ENCODE assay signal across 11 cellular contexts in genomic region chr10:3807221-3807927, GRCh38. TPM values are rescaled to one million over a fixed set of nuclear protein-coding genes. Genes with fewer than 3 reads are reported as not detected.
DNase-seq lines count a peak whose midpoint lies in the region; ATAC-seq and TF ChIP-seq lines count a peak whose summit lies in the region.
"Had no signal": no experiment of that assay in that cellular context is flagged by ENCODE, and none has a peak within 500 bp of the region (broad histone marks: within the 10 kb centered on the region; RNA-seq: fewer than 3 reads in every experiment).

No MANE protein-coding gene starts in this region.

- H3K4me1 ChIP-seq in Peyer's patch (peaks cover 2 to 68% (median 34%) of the 10 kb centered on the region in 4 donors), esophagus muscularis mucosa (peaks cover 68 to 83% (median 74%) of the 10 kb centered on the region in 4 donors)

- intact Hi-C loops in activated CD4-positive, alpha-beta T cell treated with anti-CD3 and anti-CD28 coated beads for 36 hours (cut with DNase I, micrococcal nuclease), result no loop called here
- intact Hi-C loops in esophagus muscularis mucosa (cut with DNase I), result no loop called here

- no peaks in the 10 kb centered on the region for H3K9me3 Mint-ChIP-seq in activated CD4-positive, alpha-beta T cell treated with anti-CD3 and anti-CD28 coated beads for 36 hours (ENCODE audit: low read depth)

- POLR2A ChIA-PET in activated CD4-positive, alpha-beta T cell treated with anti-CD3 and anti-CD28 coated beads for 36 hours (lab: Charles Lee), result interaction anchor here (0.9 to 8.5 kb wide), 3 partner anchors 22 to 44 kb away, joined by 3 to 165 read pairs (median 12); partner anchors contain the start of gene KLF6

- DNase-seq in activated CD4-positive, alpha-beta T cell treated with anti-CD3 and anti-CD28 coated beads for 36 hours, result no peak
- no peak for DNase-seq in activated CD4-positive, alpha-beta T cell treated with anti-CD3 and anti-CD28 coated beads for 48 hours
- no peak for DNase-seq in Peyer's patch
- peak; percentile 91 for DNase-seq in esophagus muscularis mucosa (ENCODE audit: extremely low spot score)
- no peak for DNase-seq in central memory CD4-positive, alpha-beta T cell
- DNase-seq in AG08396 (ENCODE audit: low spot score), result no peak
- DNase-seq: activated naive CD4-positive, alpha-beta T cell treated with anti-CD3 and anti-CD28 coated beads, Interleukin-2, amount 50 U/mL, for 16 hours; NCI-H1694; stimulated activated CD8-positive, alpha-beta memory T cell treated with anti-CD3 and anti-CD28 coated beads, Interleukin-4, amount 100 ng/mL, for 48 hours had no signal

- no peaks in the 10 kb centered on the region for H3K36me3 Mint-ChIP-seq in activated CD4-positive, alpha-beta T cell treated with anti-CD3 and anti-CD28 coated beads for 36 hours (ENCODE audit: low read depth)

- no peaks in the 10 kb centered on the region for H3K27me3 ChIP-seq in Peyer's patch
- H3K27me3 ChIP-seq in esophagus muscularis mucosa, result no peaks in the 10 kb centered on the region

- no peaks in the 10 kb centered on the region for H3K27me3 Mint-ChIP-seq in activated CD4-positive, alpha-beta T cell treated with anti-CD3 and anti-CD28 coated beads for 36 hours

- H3K27ac Mint-ChIP-seq in activated CD4-positive, alpha-beta T cell treated with anti-CD3 and anti-CD28 coated beads for 36 hours, result no peak overlapping the region

- no peak for TF ChIP-seq EP300 in esophagus muscularis mucosa (IDR thresholded peaks at IDR 0.05)

- H3K27ac ChIP-seq in Peyer's patch (peak overlapping the region; percentile 77 to 98 (median 87)), esophagus muscularis mucosa (replicated peaks in 1 of 4) (peak overlapping the region; percentile 78 to 83 (median 79)), skin epidermis (peak overlapping the region in 20 of 21 experiments; percentile 6 to 96 (median 90))

- H3K9me3 ChIP-seq in Peyer's patch (no peaks in the 10 kb centered on the region), esophagus muscularis mucosa (no peaks in the 10 kb centered on the region)

- H3K4me3 ChIP-seq in Peyer's patch (peak overlapping the region in 2 of 4 donors; percentile 10 to 11), esophagus muscularis mucosa (no peak overlapping the region), skin epidermis (no peak overlapping the region)

- TF ChIP-seq CTCF in Peyer's patch (IDR thresholded peaks at IDR 0.05) (no peak), esophagus muscularis mucosa (IDR thresholded peaks at IDR 0.05) (no peak)

- peaks cover 71% of the 10 kb centered on the region for H3K4me1 Mint-ChIP-seq in activated CD4-positive, alpha-beta T cell treated with anti-CD3 and anti-CD28 coated beads for 36 hours

- CTCF ChIA-PET in activated CD4-positive, alpha-beta T cell treated with anti-CD3 and anti-CD28 coated beads for 36 hours (lab: Charles Lee), result interaction anchor here (1.1 kb wide), 2 partner anchors 24 to 59 kb away, joined by 3 to 5 read pairs; no protein-coding TSS in a partner anchor

- WGBS in esophagus muscularis mucosa, result 88% methylated on average over 14 of the region's 15 CpGs

- ATAC-seq in activated CD4-positive, alpha-beta T cell treated with anti-CD3 and anti-CD28 coated beads for 36 hours, result no peak
- no peak for ATAC-seq in GM21360 (IDR thresholded peaks at IDR 0.05; ENCODE audit: unreplicated experiment)

- H3K36me3 ChIP-seq in Peyer's patch, result no peaks in the 10 kb centered on the region
- no peaks in the 10 kb centered on the region for H3K36me3 ChIP-seq in esophagus muscularis mucosa

- peak overlapping the region; percentile 42 for H3K4me3 Mint-ChIP-seq in activated CD4-positive, alpha-beta T cell treated with anti-CD3 and anti-CD28 coated beads for 36 hours

- TF ChIP-seq POLR2A in Peyer's patch (IDR thresholded peaks at IDR 0.05) (no peak), esophagus muscularis mucosa (IDR thresholded peaks at IDR 0.05; ENCODE audit: low read depth) (no peak)

RNA-seq across cellular contexts. Expression of gene KLF6, which starts 22.4 kb away (rescaled TPM):
- total RNA-seq in activated CD4-positive, alpha-beta T cell treated with anti-CD3 and anti-CD28 coated beads for 36 hours, result 100 to 1,000 TPM; 107 to 114 TPM
- total RNA-seq in Peyer's patch, result 100 to 1,000 TPM in 3 of 4 donors, 10 to 100 TPM in 1; 92.5 to 180 (median 145) TPM
- 100 to 1,000 TPM; 114 to 145 (median 123) TPM for total RNA-seq in esophagus muscularis mucosa
